Comparison of ENCODE assay signal across 1 cellular context in genomic region chr1:202643397-202644218, GRCh38.
TF ChIP-seq lines count a peak whose summit lies in the region.

No MANE protein-coding gene starts in this region.

TF ChIP-seq in H1, 55 proteins besides CTCF, POLR2A, EP300 and RAD21 (continued from another document):
- TF ChIP-seq GABPA (IDR thresholded peaks at IDR 0.05; ENCODE audit: borderline replicate concordance, insufficient read depth, low read length), result no peak
- TF ChIP-seq SIN3A (conservative IDR thresholded peaks at IDR 0.05 in 1 of 2, IDR thresholded peaks at IDR 0.05 in 1 of 2; ENCODE audit: low read depth in 1 of 2, low read length in 2 of 2), result peak; percentile 13 to 84; a peak in 2 of 4 replicates
- no peak for TF ChIP-seq RFX5 (IDR thresholded peaks at IDR 0.05; ENCODE audit: borderline replicate concordance, low read depth, low read length)
- no peak for TF ChIP-seq SAP30 (IDR thresholded peaks at IDR 0.05; ENCODE audit: insufficient read depth, insufficient replicate concordance, low read length)
- no peak for TF ChIP-seq SRF (IDR thresholded peaks at IDR 0.05; ENCODE audit: low read depth, low read length)
- TF ChIP-seq JUN (IDR thresholded peaks at IDR 0.05; ENCODE audit: low read depth, low read length), result no peak
- TF ChIP-seq E2F6 (IDR thresholded peaks at IDR 0.05), result no peak
- no peak for TF ChIP-seq CHD1 (IDR thresholded peaks at IDR 0.05; ENCODE audit: low read depth, low read length)
- 0 out of 4 replicates have a peak, but pooled peaks of 1 of the 2 experiments have one; percentile 46 for TF ChIP-seq HDAC2 (IDR thresholded peaks at IDR 0.05; ENCODE audit: borderline replicate concordance in 1 of 2, low read depth in 2 of 2, low read length in 2 of 2)
- no peak for TF ChIP-seq CBX8 (IDR thresholded peaks at IDR 0.05; ENCODE audit: borderline replicate concordance, low read depth, low read length)
- no peak for TF ChIP-seq TCF12 (IDR thresholded peaks at IDR 0.05; ENCODE audit: low read depth, low read length)
- no peak for TF ChIP-seq BACH1 (IDR thresholded peaks at IDR 0.05; ENCODE audit: low read length)
- TF ChIP-seq KDM4A (IDR thresholded peaks at IDR 0.05; ENCODE audit: low read depth, low read length, severe bottlenecking), result peak; percentile 84
- no peak for TF ChIP-seq NRF1 (IDR thresholded peaks at IDR 0.05; ENCODE audit: low read depth, low read length)
- TF ChIP-seq BCL11A (IDR thresholded peaks at IDR 0.05; ENCODE audit: low read depth in 2 of 2, low read length in 2 of 2), result no peak
- TF ChIP-seq EGR1 (IDR thresholded peaks at IDR 0.05; ENCODE audit: borderline replicate concordance, low read depth, low read length), result no peak; the same call in 1 of the 2 replicates
- no peak for TF ChIP-seq RNF2 (IDR thresholded peaks at IDR 0.05; ENCODE audit: borderline replicate concordance, low read depth, low read length, missing control alignments, poor library complexity, severe bottlenecking)
- TF ChIP-seq MAX (IDR thresholded peaks at IDR 0.05), result peak; percentile 38; the same call in 1 of the 2 replicates
- no peak for TF ChIP-seq NANOG (IDR thresholded peaks at IDR 0.05; ENCODE audit: insufficient read depth, low read depth, low read length, poor library complexity, severe bottlenecking)
- TF ChIP-seq CEBPB (IDR thresholded peaks at IDR 0.05; ENCODE audit: low read depth, low read length), result no peak
- no peak for TF ChIP-seq TAF1 (IDR thresholded peaks at IDR 0.05; ENCODE audit: low read depth, low read length)
- TF ChIP-seq ASH2L (IDR thresholded peaks at IDR 0.05; ENCODE audit: low read length), result peak; percentile 92
- no peak for TF ChIP-seq BRCA1 (IDR thresholded peaks at IDR 0.05; ENCODE audit: low read depth, low read length)
- no peak for TF ChIP-seq CBX5 (IDR thresholded peaks at IDR 0.05; ENCODE audit: low read depth, low read length)
- TF ChIP-seq JUND (IDR thresholded peaks at IDR 0.05; ENCODE audit: low read length), result no peak
- TF ChIP-seq SP2 (IDR thresholded peaks at IDR 0.05; ENCODE audit: low read length), result no peak
- peak; percentile 85 for TF ChIP-seq CTBP2 (IDR thresholded peaks at IDR 0.05; ENCODE audit: borderline replicate concordance, insufficient read depth, insufficient read length, low read length)
- no peak for TF ChIP-seq ATF3 (IDR thresholded peaks at IDR 0.05; ENCODE audit: insufficient read depth, low read depth, low read length)
- 0 out of 2 replicates have a peak, but pooled peaks have one; percentile 30 for TF ChIP-seq PHF8 (conservative IDR thresholded peaks at IDR 0.05; ENCODE audit: low read depth, low read length)
- TF ChIP-seq SP1 (IDR thresholded peaks at IDR 0.05; ENCODE audit: low read depth, low read length), result no peak
- TF ChIP-seq ZNF274 (IDR thresholded peaks at IDR 0.05; ENCODE audit: borderline replicate concordance, extremely low read depth, low read length), result no peak
- TF ChIP-seq TAF7 (optimal IDR thresholded peaks at IDR 0.05; ENCODE audit: borderline replicate concordance, low read depth, low read length), result no peak
- 0 out of 2 replicates have a peak, but pooled peaks have one; percentile 15 for TF ChIP-seq YY1 (IDR thresholded peaks at IDR 0.05; ENCODE audit: low read depth, low read length)
- TF ChIP-seq SIRT6 (IDR thresholded peaks at IDR 0.05; ENCODE audit: low read length), result no peak
- TF ChIP-seq KDM1A (IDR thresholded peaks at IDR 0.05; ENCODE audit: borderline replicate concordance, low read length), result no peak
- TF ChIP-seq POLR2AphosphoS5 (IDR thresholded peaks at IDR 0.05; ENCODE audit: low read depth, low read length), result no peak
- TF ChIP-seq MAFK (IDR thresholded peaks at IDR 0.05; ENCODE audit: low read depth, low read length), result no peak
- no peak for TF ChIP-seq TBP (IDR thresholded peaks at IDR 0.05; ENCODE audit: low read depth, low read length)
- TF ChIP-seq GTF2F1 (IDR thresholded peaks at IDR 0.05; ENCODE audit: borderline replicate concordance, low read depth, low read length), result no peak
- TF ChIP-seq SIX5 (IDR thresholded peaks at IDR 0.05; ENCODE audit: low read depth, low read length), result no peak
- TF ChIP-seq FOSL1 (IDR thresholded peaks at IDR 0.05; ENCODE audit: insufficient read depth, low read depth, low read length), result no peak
- no peak for TF ChIP-seq CREB1 (IDR thresholded peaks at IDR 0.05)
- TF ChIP-seq RXRA (IDR thresholded peaks at IDR 0.05; ENCODE audit: insufficient read depth, low read depth, low read length), result no peak
- no peak for TF ChIP-seq CHD7 (IDR thresholded peaks at IDR 0.05; ENCODE audit: insufficient replicate concordance, low read length)
TF ChIP-seq in H1: peak in this region for 10.
